In genomic region chr9:14908221-14909206, GRCh38 we compare ENCODE assay signal across 14 cellular contexts. TPM values are rescaled to one million over a fixed set of nuclear protein-coding genes. Genes with fewer than 3 reads are reported as not detected.
DNase-seq lines count a peak whose midpoint lies in the region; ATAC-seq and TF ChIP-seq lines count a peak whose summit lies in the region.
"Had no signal": no experiment of that assay in that cellular context is flagged by ENCODE, and none has a peak within 500 bp of the region (broad histone marks: within the 10 kb centered on the region; RNA-seq: fewer than 3 reads in every experiment).

No MANE protein-coding gene starts in this region.

- no peaks in the 10 kb centered on the region for H3K9me3 ChIP-seq in A673 (ENCODE audit: low read depth, low read length, poor library complexity, severe bottlenecking)
- no peaks in the 10 kb centered on the region for H3K9me3 ChIP-seq in SK-N-MC (ENCODE audit: low read depth, low read length)
- H3K9me3 ChIP-seq in mesodermal cell (ENCODE audit: control insufficient read depth, low read length): no peaks in the 10 kb centered on the region
- H3K9me3 ChIP-seq: BLaER1 treated with 17β-estradiol and CSF1 and Interleukin-3, amounts not matched to agents 10 nM and 100 nM; HAP-1 had no signal

- CTCF ChIA-PET in A673 (lab: Charles Lee): no interaction called here

- H3K36me3 ChIP-seq in A673 (ENCODE audit: insufficient read depth, low read length, poor library complexity, severe bottlenecking): no peaks in the 10 kb centered on the region
- peaks cover 5% of the 10 kb centered on the region; the same call in 1 of the 2 replicates for H3K36me3 ChIP-seq in SK-N-MC (ENCODE audit: insufficient read depth, low read length)
- H3K36me3 ChIP-seq in mesodermal cell (ENCODE audit: control insufficient read depth, insufficient read depth, low read length): no peaks in the 10 kb centered on the region
- no peaks in the 10 kb centered on the region for H3K36me3 ChIP-seq in H7 (replicated peaks; ENCODE audit: control insufficient read depth, insufficient read depth, low read length)
- H3K36me3 ChIP-seq: BLaER1 treated with 17β-estradiol and CSF1 and Interleukin-3, amounts not matched to agents 10 nM and 100 nM; brain microvascular endothelial cell; HAP-1 had no signal

- no TSS peak for BruUV-seq in A673 (replicated peaks; lab: Mats Ljungman, UMichigan)

- TF ChIP-seq CTCF in A673 (conservative IDR thresholded peaks at IDR 0.05; ENCODE audit: low read depth, low read length): no peak

- ATAC-seq in GM19397 (IDR thresholded peaks at IDR 0.05; ENCODE audit: unreplicated experiment): peak; percentile 61
- no peak for ATAC-seq in HG03025 (IDR thresholded peaks at IDR 0.05; ENCODE audit: low FRiP score, unreplicated experiment)
- ATAC-seq: activated CD8-positive, alpha-beta memory T cell treated with anti-CD3 and anti-CD28 coated beads, Interleukin-2, amount 10 ng/mL, durations not matched to agents 7 days and 5 days had no signal

- 62 to 100% methylated on average over 1 to 3 of the region's 5 CpGs for WGBS in mesodermal cell (ENCODE audit: insufficient coverage in 2 of 2), 2 experiments

- intact Hi-C loops in A673 (cut with micrococcal nuclease; ENCODE audit: unreplicated experiment): no loop called here

- DNase-seq in A673 (ENCODE audit: low spot score) (no peak), SK-N-MC (ENCODE audit: low read depth, low spot score) (no peak), H4 (ENCODE audit: low spot score) (no peak), H7 (no peak), DMS153 (lab: John Stamatoyannopoulos, UW) (no peak)
- DNase-seq: activated CD8-positive, alpha-beta memory T cell treated with anti-CD3 and anti-CD28 coated beads, Interleukin-2, amount 10 ng/mL, durations not matched to agents 7 days and 5 days; brain microvascular endothelial cell; NCI-H2081 treated with DMSO at 0.1 percent for 48 hours had no signal

- POLR2A ChIA-PET in A673 (lab: Charles Lee; ENCODE audit: low non-redundant PET): no interaction called here

- no peak overlapping the region for H3K27ac ChIP-seq in A673 (ENCODE audit: low read depth, low read length, poor library complexity, severe bottlenecking)
- H3K27ac ChIP-seq in SK-N-MC: peak overlapping the region; percentile 69
- peak overlapping the region; percentile 13 for H3K27ac ChIP-seq in mesodermal cell (ENCODE audit: low read depth, low read length, severe bottlenecking)
- H3K27ac ChIP-seq: BLaER1 treated with 17β-estradiol and CSF1 and Interleukin-3, amounts not matched to agents 10 nM and 100 nM; brain microvascular endothelial cell; HL-60 had no signal

- H3K4me1 ChIP-seq in A673 (ENCODE audit: insufficient read depth, low read length, poor library complexity, severe bottlenecking) (peaks cover 27% of the 10 kb centered on the region), mesodermal cell (ENCODE audit: control insufficient read depth, insufficient read depth, low read length, poor library complexity, severe bottlenecking) (no peaks in the 10 kb centered on the region)
- H3K4me1 ChIP-seq: BLaER1 treated with 17β-estradiol and CSF1 and Interleukin-3, amounts not matched to agents 10 nM and 100 nM; HAP-1 had no signal

- peak overlapping the region; percentile 23 for H3K4me3 ChIP-seq in A673 (ENCODE audit: low read depth, low read length, poor library complexity, severe bottlenecking)
- peak overlapping the region; percentile 74 for H3K4me3 ChIP-seq in SK-N-MC
- peak overlapping the region; percentile 24 for H3K4me3 ChIP-seq in mesodermal cell (ENCODE audit: extremely low read depth, insufficient read depth, low read length, poor library complexity, severe bottlenecking)
- H3K4me3 ChIP-seq in H7 (ENCODE audit: insufficient read depth, low read depth, low read length): no peak overlapping the region
- H3K4me3 ChIP-seq: BLaER1 treated with 17β-estradiol and CSF1 and Interleukin-3, amounts not matched to agents 10 nM and 100 nM; HAP-1 had no signal

- H3K27me3 ChIP-seq in A673 (replicated peaks; ENCODE audit: insufficient read depth, low read depth, low read length, poor library complexity) (no peaks in the 10 kb centered on the region), H7 (ENCODE audit: control insufficient read depth, insufficient read depth, low read length) (no peaks in the 10 kb centered on the region)
- H3K27me3 ChIP-seq: BLaER1 treated with 17β-estradiol and CSF1 and Interleukin-3, amounts not matched to agents 10 nM and 100 nM; brain microvascular endothelial cell had no signal

- H3K9ac ChIP-seq in SK-N-MC (ENCODE audit: insufficient read length): peak overlapping the region; percentile 37
- H3K9ac ChIP-seq: BLaER1 treated with 17β-estradiol and CSF1 and Interleukin-3, amounts not matched to agents 10 nM and 100 nM had no signal

RNA-seq across cellular contexts. Expression of gene FREM1, which starts 1.7 kb away (rescaled TPM):
- total RNA-seq in A673 (2021): 4.2 and 5.1 TPM in 2 replicates
- polyA plus RNA-seq in mesodermal cell (2013, experiment 1 of 2): 25.0 TPM
- polyA plus RNA-seq in mesodermal cell (2013, experiment 2 of 2): 32.9 TPM
- total RNA-seq in H4 (2014; rRNA removed; shearing (Covaris generic)): 0.06 and 0.19 TPM in 2 replicates
- 0.85 and 4.8 TPM in 2 replicates for total RNA-seq in H7 (2014; rRNA removed; shearing (Covaris generic))
- total RNA-seq: activated CD8-positive, alpha-beta memory T cell treated with anti-CD3 and anti-CD28 coated beads, Interleukin-2, amount 10 ng/mL, durations not matched to agents 7 days and 5 days had no signal
